38 cellular contexts compared by ENCODE assay signal in genomic region chr11:122951231-122951630, GRCh38. TPM values are rescaled to one million over a fixed set of nuclear protein-coding genes. Genes with fewer than 3 reads are reported as not detected.
"Had no signal": no experiment of that assay in that cellular context is flagged by ENCODE, and none has a peak within 500 bp of the region (broad histone marks: within the 10 kb centered on the region; RNA-seq: fewer than 3 reads in every experiment).

No MANE protein-coding gene starts in this region.

- H2AFZ ChIP-seq: hepatocyte had no signal

- H3K27ac ChIP-seq: dorsolateral prefrontal cortex, esophagus muscularis mucosa, foreskin keratinocyte, gastroesophageal sphincter, heart left ventricle, hepatocyte, left lung, ovary, psoas muscle, right lobe of liver, suprapubic skin, thyroid gland, vagina had no signal

- H3K9me3 ChIP-seq: esophagus muscularis mucosa, gastroesophageal sphincter, heart left ventricle, left lung, ovary, psoas muscle, right lobe of liver, suprapubic skin, thyroid gland, vagina had no signal

- H3K4me3 Mint-ChIP-seq: naive thymus-derived CD4-positive, alpha-beta T cell; nephron; stimulated activated naive CD8-positive, alpha-beta T cell treated with anti-CD3 and anti-CD28 coated beads, Interleukin-15, amount 100 ng/mL, for 72 hours had no signal

- H3K4me2 ChIP-seq: hepatocyte, smooth muscle cell had no signal

- H3K36me3 ChIP-seq: ovary, right lobe of liver, thyroid gland, vagina had no signal

- H3K4me1 Mint-ChIP-seq: nephron had no signal

- H3K9me3 Mint-ChIP-seq: naive thymus-derived CD4-positive, alpha-beta T cell; nephron; stimulated activated naive CD8-positive, alpha-beta T cell treated with anti-CD3 and anti-CD28 coated beads, Interleukin-15, amount 100 ng/mL, for 72 hours had no signal

- H3K27me3 Mint-ChIP-seq: naive thymus-derived CD4-positive, alpha-beta T cell; stimulated activated naive CD8-positive, alpha-beta T cell treated with anti-CD3 and anti-CD28 coated beads, Interleukin-15, amount 100 ng/mL, for 72 hours had no signal

- DNase-seq: dorsolateral prefrontal cortex; effector CD4-positive, alpha-beta T cell; foreskin keratinocyte; heart left ventricle; kidney; left lung; mesendoderm; midbrain; naive thymus-derived CD4-positive, alpha-beta T cell; occipital lobe; ovary; posterior cingulate gyrus; psoas muscle; right lobe of liver; stimulated activated CD4-positive, alpha-beta T cell treated with anti-CD3 and anti-CD28 coated beads, Interleukin-12 subunit alpha, Interleukin-12 subunit beta, amount 100 ng/mL, for 4 hours; stimulated activated CD4-positive, alpha-beta T cell treated with anti-CD3 and anti-CD28 coated beads, Interleukin-1b, Interleukin-23, amount 100 ng/mL, for 48 hours; stimulated activated CD4-positive, alpha-beta T cell treated with anti-CD3 and anti-CD28 coated beads, Interleukin-4, amount 100 ng/mL, for 1 hour; stimulated activated CD8-positive, alpha-beta memory T cell treated with anti-CD3 and anti-CD28 coated beads, Interleukin-4, amount 100 ng/mL, for 48 hours; stimulated activated naive CD4-positive, alpha-beta T cell; stimulated activated naive CD8-positive, alpha-beta T cell treated with anti-CD3 and anti-CD28 coated beads, Interleukin-15, amount 100 ng/mL, for 72 hours; thyroid gland; trophoblast cell had no signal

- H3K4me3 ChIP-seq: dorsolateral prefrontal cortex, esophagus muscularis mucosa, gastroesophageal sphincter, heart left ventricle, hepatocyte, left lung, ovary, psoas muscle, right lobe of liver, smooth muscle cell, suprapubic skin, thyroid gland, vagina had no signal

- H3K4me1 ChIP-seq: esophagus muscularis mucosa, foreskin keratinocyte, gastroesophageal sphincter, heart left ventricle, left lung, psoas muscle, right lobe of liver, suprapubic skin, thyroid gland, vagina had no signal

- FAIRE-seq: colon, endothelial cell of umbilical vein, kidney had no signal

- H3K27ac Mint-ChIP-seq: naive thymus-derived CD4-positive, alpha-beta T cell; stimulated activated naive CD8-positive, alpha-beta T cell treated with anti-CD3 and anti-CD28 coated beads, Interleukin-15, amount 100 ng/mL, for 72 hours had no signal

- ATAC-seq: foreskin keratinocyte; gastroesophageal sphincter; heart left ventricle; left lung; naive thymus-derived CD4-positive, alpha-beta T cell; psoas muscle; right lobe of liver; stimulated activated naive CD8-positive, alpha-beta T cell treated with anti-CD3 and anti-CD28 coated beads, Interleukin-15, amount 100 ng/mL, for 72 hours had no signal

- H3K79me2 ChIP-seq: hepatocyte had no signal

- H3K27me3 ChIP-seq: esophagus muscularis mucosa, gastroesophageal sphincter, hepatocyte, left lung, ovary, right lobe of liver, suprapubic skin, thyroid gland, vagina had no signal

RNA-seq across cellular contexts. Expression of gene BSX, which starts 30.4 kb away (rescaled TPM):
- total RNA-seq: dorsolateral prefrontal cortex; endothelial cell of umbilical vein; epithelial cell of proximal tubule; esophagus muscularis mucosa; fibroblast of lung; foreskin keratinocyte; gastroesophageal sphincter; heart left ventricle; hepatocyte; kidney; left lung; lower leg skin; lung microvascular endothelial cell; mucosa of gallbladder; naive thymus-derived CD4-positive, alpha-beta T cell; occipital lobe; ovary; psoas muscle; renal cortical epithelial cell; right lobe of liver; smooth muscle cell; suprapubic skin; thyroid gland; ureter; vagina had no signal
- polyA plus RNA-seq: endothelial cell of umbilical vein; fibroblast of lung; foreskin keratinocyte; heart left ventricle; hepatocyte; naive thymus-derived CD4-positive, alpha-beta T cell; ovary; psoas muscle; smooth muscle cell had no signal
